1 cellular context compared by ENCODE assay signal in genomic region chr10:45582386-45582781, GRCh38.
TF ChIP-seq lines count a peak whose summit lies in the region.

No MANE protein-coding gene starts in this region.

TF ChIP-seq in WTC11, 78 proteins besides CTCF, POLR2A, EP300 and RAD21 (continued from another document):
- no peak for TF ChIP-seq ATF6 (CRISPR knock-in tag; IDR thresholded peaks at IDR 0.05)
- no peak for TF ChIP-seq ZNF121 (CRISPR knock-in tag; IDR thresholded peaks at IDR 0.05)
- TF ChIP-seq PREB (CRISPR knock-in tag; IDR thresholded peaks at IDR 0.05; ENCODE audit: borderline replicate concordance): no peak
- TF ChIP-seq ZNF317 (CRISPR knock-in tag; IDR thresholded peaks at IDR 0.05; ENCODE audit: borderline replicate concordance, low read depth): no peak
TF ChIP-seq in WTC11: peak in this region for 0.
